Comparison of ENCODE assay signal across 30 cellular contexts in the genomic region with DNA sequence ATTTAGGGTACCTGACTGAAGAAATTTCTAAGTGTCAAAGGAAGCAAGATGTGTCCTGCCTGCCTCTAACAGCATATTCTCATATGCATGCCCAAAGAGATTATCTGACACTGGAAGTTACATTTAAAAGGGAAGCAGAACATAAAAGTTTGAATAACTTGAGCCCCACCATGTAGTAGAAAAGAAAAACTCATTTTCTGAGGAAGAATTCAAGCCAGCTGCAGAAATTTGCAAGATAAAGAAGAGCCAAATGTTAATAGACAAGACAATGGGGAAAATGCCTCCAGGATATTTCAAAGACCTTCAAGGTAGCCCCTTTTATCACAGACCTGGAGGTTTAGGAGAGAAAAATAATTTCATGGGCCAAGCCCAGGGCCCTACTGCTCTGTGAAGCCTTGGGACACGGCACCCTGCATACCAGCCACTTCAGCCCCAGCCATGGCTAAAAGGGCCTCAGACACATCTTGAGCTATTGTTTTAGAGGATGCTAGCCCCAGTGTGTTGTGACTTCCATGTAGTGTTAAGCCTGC. TPM values are rescaled to one million over a fixed set of nuclear protein-coding genes. Genes with fewer than 3 reads are reported as not detected.
DNase-seq lines count a peak whose midpoint lies in the region; ATAC-seq and TF ChIP-seq lines count a peak whose summit lies in the region.
"Had no signal": no experiment of that assay in that cellular context is flagged by ENCODE, and none has a peak within 500 bp of the region (broad histone marks: within the 10 kb centered on the region; RNA-seq: fewer than 3 reads in every experiment).

No MANE protein-coding gene starts in this region.

- no peak overlapping the region for H3K4me3 ChIP-seq in left ventricle myocardium inferior
- H3K4me3 ChIP-seq in esophagus muscularis mucosa: no peak overlapping the region
- H3K4me3 ChIP-seq in psoas muscle: no peak overlapping the region
- no peak overlapping the region for H3K4me3 ChIP-seq in aorta (ENCODE audit: low read length in 2 of 2)
- H3K4me3 ChIP-seq: adrenal gland, dorsolateral prefrontal cortex, gastrocnemius medialis, pancreas, spleen had no signal

- TF ChIP-seq EP300 in esophagus muscularis mucosa (IDR thresholded peaks at IDR 0.05): no peak

- ATAC-seq in psoas muscle (no peak), aorta (ENCODE audit: low FRiP score) (no peak)
- ATAC-seq: activated CD8-positive, alpha-beta T cell treated with anti-CD3 and anti-CD28 coated beads for 36 hours; gastrocnemius medialis; pancreas; SK-N-SH treated with all-trans-retinoic acid at 6 μM for 48 hours had no signal

- no peak for TF ChIP-seq POLR2A in esophagus muscularis mucosa (IDR thresholded peaks at IDR 0.05; ENCODE audit: low read depth)

- no peaks in the 10 kb centered on the region for H3K27me3 ChIP-seq in left ventricle myocardium inferior (ENCODE audit: low read depth)
- no peaks in the 10 kb centered on the region for H3K27me3 ChIP-seq in esophagus muscularis mucosa
- no peaks in the 10 kb centered on the region for H3K27me3 ChIP-seq in psoas muscle (ENCODE audit: insufficient read depth in 3 of 3, low read length in 2 of 3)
- H3K27me3 ChIP-seq in aorta (ENCODE audit: control insufficient read depth in 1 of 2, insufficient read depth in 2 of 2, low read length in 1 of 2): no peaks in the 10 kb centered on the region
- H3K27me3 ChIP-seq: adrenal gland, dorsolateral prefrontal cortex, gastrocnemius medialis, pancreas, spleen had no signal

- no peaks in the 10 kb centered on the region for H3K9me3 ChIP-seq in left ventricle myocardium inferior (replicated peaks)
- H3K9me3 ChIP-seq in esophagus muscularis mucosa: no peaks in the 10 kb centered on the region
- no peaks in the 10 kb centered on the region for H3K9me3 ChIP-seq in psoas muscle
- H3K9me3 ChIP-seq in aorta (ENCODE audit: control insufficient read depth, low read length): no peaks in the 10 kb centered on the region
- H3K9me3 ChIP-seq: adrenal gland, gastrocnemius medialis, pancreas, spleen had no signal

- intact Hi-C loops in left ventricle myocardium inferior (cut with micrococcal nuclease): no loop called here
- intact Hi-C loops in cardiac septum (cut with DNase I): loop anchor here (5.0 kb wide), 1 partner anchor 93 kb away; no protein-coding TSS in a partner anchor
- intact Hi-C loops in esophagus muscularis mucosa (cut with DNase I): no loop called here
- intact Hi-C loops in psoas muscle (cut with DNase I): no loop called here
- intact Hi-C loops in aorta (cut with DNase I): loop anchor here (5.0 to 10.0 kb wide), 3 partner anchors 93 to 130 kb away; no protein-coding TSS in a partner anchor

- H3K27ac ChIP-seq in left ventricle myocardium inferior (replicated peaks): peak overlapping the region; percentile 82
- peak overlapping the region; percentile 40 to 79 (median 70) for H3K27ac ChIP-seq in esophagus muscularis mucosa (replicated peaks in 1 of 4)
- peak overlapping the region; percentile 86 for H3K27ac ChIP-seq in psoas muscle
- H3K27ac ChIP-seq in aorta (ENCODE audit: low read depth in 1 of 2, low read length in 2 of 2): peak overlapping the region; percentile 44 to 52
- H3K27ac ChIP-seq: C4-2B, pancreas, spleen had no signal

- TF ChIP-seq CTCF in left ventricle myocardium inferior (IDR thresholded peaks at IDR 0.05; ENCODE audit: borderline replicate concordance) (no peak), esophagus muscularis mucosa (IDR thresholded peaks at IDR 0.05) (no peak), psoas muscle (IDR thresholded peaks at IDR 0.05) (no peak)

- H3K36me3 ChIP-seq in left ventricle myocardium inferior (no peaks in the 10 kb centered on the region), esophagus muscularis mucosa (no peaks in the 10 kb centered on the region), psoas muscle (ENCODE audit: insufficient read depth in 1 of 2, low read depth in 1 of 2) (no peaks in the 10 kb centered on the region), aorta (ENCODE audit: control insufficient read depth in 1 of 2, insufficient read depth in 2 of 2, low read length in 1 of 2) (no peaks in the 10 kb centered on the region)
- H3K36me3 ChIP-seq: adrenal gland, gastrocnemius medialis, pancreas, spleen had no signal

- DNase-seq in left ventricle myocardium inferior (no peak), cardiac septum (ENCODE audit: low spot score) (no peak), esophagus muscularis mucosa (ENCODE audit: extremely low spot score) (no peak), psoas muscle (no peak), aorta (no peak), NCI-H1694 (lab: John Stamatoyannopoulos, UW) (no peak), T-helper 2 cell (no peak), GM19240 (ENCODE audit: insufficient read length, low spot score) (no peak)
- DNase-seq: 8988T; activated CD4-positive, alpha-beta T cell treated with anti-CD3 and anti-CD28 coated beads for 1 hour; activated CD8-positive, alpha-beta memory T cell treated with anti-CD3 and anti-CD28 coated beads, Interleukin-2, amount 50 U/mL, for 48 hours; activated CD8-positive, alpha-beta T cell treated with anti-CD3 and anti-CD28 coated beads for 36 hours; activated naive CD4-positive, alpha-beta T cell treated with anti-CD3 and anti-CD28 coated beads for 36 hours; adrenal gland; dorsolateral prefrontal cortex; gastrocnemius medialis; GOT3; Karpas-422; left colon; NCI-H1417; NCI-H2029 treated with DMSO at 0.1 percent for 48 hours; NCI-H2227 treated with DMSO at 0.1 percent for 48 hours; NCI-H526; pancreas; Right ventricle myocardium superior; spleen; stimulated activated CD4-positive, alpha-beta T cell treated with anti-CD3 and anti-CD28 coated beads, Interleukin-2, amount 100 ng/mL, for 24 hours had no signal

- peaks cover 41% of the 10 kb centered on the region for H3K4me1 ChIP-seq in left ventricle myocardium inferior
- H3K4me1 ChIP-seq in esophagus muscularis mucosa: peaks cover 13 to 85% (median 72%) of the 10 kb centered on the region in 4 donors
- H3K4me1 ChIP-seq in psoas muscle: peaks cover 58% of the 10 kb centered on the region
- peaks cover 7 to 14% of the 10 kb centered on the region in 2 donors for H3K4me1 ChIP-seq in aorta (ENCODE audit: control insufficient read depth in 1 of 2, insufficient read depth in 2 of 2, low read length in 2 of 2)
- H3K4me1 ChIP-seq: spleen had no signal

- WGBS in esophagus muscularis mucosa: 100% methylated on average over 1 of the region's 1 CpG
- 91 to 100% (median 93%) methylated on average over 1 of the region's 1 CpG for WGBS in psoas muscle, 3 donors
- WGBS in aorta, 2 donors: 90 to 95% methylated on average over 1 of the region's 1 CpG

RNA-seq across cellular contexts. Expression of gene AKR1C1, which starts 18.4 kb away (rescaled TPM):
- 34.1 TPM for total RNA-seq in left ventricle myocardium inferior
- total RNA-seq in cardiac septum: 14.2 TPM
- total RNA-seq in esophagus muscularis mucosa: 100 to 1,000 TPM in 3 of 4 donors, 10 to 100 TPM in 1; 88.6 to 172 (median 141) TPM
- 100 to 1,000 TPM in 1 of 4 donors, 10 to 100 TPM in 3; 36.5 to 568 (median 80.5) TPM for total RNA-seq in psoas muscle
- 1,000 to 10,000 TPM in 2 of 3 donors, 100 to 1,000 TPM in 1; 212 to 1,974 (median 1,595) TPM for polyA plus RNA-seq in psoas muscle
- 10 to 100 TPM; 33.6 to 79.0 TPM for total RNA-seq in aorta
- 100 to 1,000 TPM; 100 to 311 TPM for polyA plus RNA-seq in aorta

RNA-seq across cellular contexts. Expression of gene AKR1C2, which starts 58.8 kb away (rescaled TPM):
- total RNA-seq in left ventricle myocardium inferior: 17.5 TPM
- total RNA-seq in cardiac septum: 8.5 TPM
- total RNA-seq in esophagus muscularis mucosa: 10 to 100 TPM in 1 of 4 donors, 1 to 10 TPM in 3; 7.9 to 12.7 (median 9.6) TPM
- 100 to 1,000 TPM in 2 of 4 donors, 10 to 100 TPM in 2; 38.7 to 982 (median 119) TPM for total RNA-seq in psoas muscle
- 1,000 to 10,000 TPM in 1 of 3 donors, 100 to 1,000 TPM in 2; 124 to 2,054 (median 400) TPM for polyA plus RNA-seq in psoas muscle
- total RNA-seq in aorta: 10 to 100 TPM; 44.7 to 46.8 TPM
- 100 to 1,000 TPM in 1 of 2 donors, 10 to 100 TPM in 1; 60.7 to 121 TPM for polyA plus RNA-seq in aorta
- total RNA-seq: activated CD8-positive, alpha-beta T cell treated with anti-CD3 and anti-CD28 coated beads for 36 hours; T-helper 2 cell treated with Interferon-gamma antibody and Interleukin-4, amounts not matched to agents 100 ng/mL and 5 ng/mL, for 36 hours had no signal

Comparison
In these comparisons a context has a peak if more than half of its experiments do, and no peak if none do; other contexts are left out.
1. intact Hi-C loops: an anchor here in cardiac septum (5.0 kb wide) and aorta (5.0 to 10.0 kb wide); none called in left ventricle myocardium inferior, esophagus muscularis mucosa and psoas muscle.